Comparison of ENCODE assay signal across 8 cellular contexts in genomic region chr1:153288634-153289275, GRCh38. TPM values are rescaled to one million over a fixed set of nuclear protein-coding genes. Genes with fewer than 3 reads are reported as not detected.
DNase-seq lines count a peak whose midpoint lies in the region; ATAC-seq and TF ChIP-seq lines count a peak whose summit lies in the region.

No MANE protein-coding gene starts in this region.

- 64 to 68% (median 66%) methylated on average over 10 to 11 of the region's 11 CpGs for WGBS in heart left ventricle, 4 donors

- intact Hi-C loops in heart left ventricle (cut with DNase I) = no loop called here

- H3K79me2 ChIP-seq in fibroblast of lung (ENCODE audit: control insufficient read depth, insufficient read depth, low read length) = no peaks in the 10 kb centered on the region

- no peak overlapping the region for H2AFZ ChIP-seq in fibroblast of lung (ENCODE audit: low read length)

- H3K36me3 ChIP-seq in cardiac muscle cell (no peaks in the 10 kb centered on the region), heart left ventricle (no peaks in the 10 kb centered on the region), fibroblast of lung (ENCODE audit: control insufficient read depth, insufficient read depth, low read length) (no peaks in the 10 kb centered on the region)

- H3K27me3 ChIP-seq in cardiac muscle cell = no peaks in the 10 kb centered on the region
- peaks cover 0 to 34% (median 4%) of the 10 kb centered on the region in 9 donors for H3K27me3 ChIP-seq in heart left ventricle
- no peaks in the 10 kb centered on the region for H3K27me3 ChIP-seq in fibroblast of lung (ENCODE audit: control insufficient read depth, insufficient read depth, low read length)

- no peak overlapping the region for H3K4me2 ChIP-seq in fibroblast of lung (ENCODE audit: extremely low read depth, insufficient read depth, low read length)

- ATAC-seq in heart left ventricle = no peak
- ATAC-seq in HG03095 (IDR thresholded peaks at IDR 0.05; ENCODE audit: unreplicated experiment) = no peak
- no peak for ATAC-seq in HG03565 (IDR thresholded peaks at IDR 0.05; ENCODE audit: unreplicated experiment)

- no peak overlapping the region for H3K4me3 ChIP-seq in cardiac muscle cell
- no peak overlapping the region for H3K4me3 ChIP-seq in heart left ventricle
- H3K4me3 ChIP-seq in fibroblast of lung (replicated peaks in 1 of 4; ENCODE audit: control extremely low read depth in 1 of 4, insufficient read depth in 1 of 4, low read depth in 3 of 4, low read length in 4 of 4) = no peak overlapping the region

- H3K9ac ChIP-seq in fibroblast of lung (ENCODE audit: insufficient read depth, low read length) = no peak overlapping the region

- peaks cover 9% of the 10 kb centered on the region for H3K4me1 ChIP-seq in cardiac muscle cell (ENCODE audit: low read depth)
- H3K4me1 ChIP-seq in heart left ventricle = no peaks in the 10 kb centered on the region
- no peaks in the 10 kb centered on the region for H3K4me1 ChIP-seq in fibroblast of lung (ENCODE audit: control insufficient read depth, extremely low read depth, insufficient read depth, low read length)

- TF ChIP-seq POLR2A in heart left ventricle (IDR thresholded peaks at IDR 0.05) = no peak

- DNase-seq in cardiac muscle cell (ENCODE audit: low read depth in 1 of 2, low spot score in 1 of 2) (peak in 1 of 2 donors; percentile 2), heart left ventricle (no peak), OCI-M1 (lab: John Stamatoyannopoulos, UW) (peak; percentile 67), fibroblast of lung (ENCODE audit: low read depth in 2 of 2) (no peak), ureter (ENCODE audit: low spot score) (peak; percentile 54), DMS79 treated with DMSO at 0.1 percent for 48 hours (lab: John Stamatoyannopoulos, UW) (no peak)

- H3K27ac ChIP-seq in cardiac muscle cell (no peak overlapping the region), heart left ventricle (no peak overlapping the region), fibroblast of lung (ENCODE audit: insufficient read depth, low read length) (no peak overlapping the region)

- peak; percentile 36 for TF ChIP-seq CTCF in cardiac muscle cell (IDR thresholded peaks at IDR 0.05; ENCODE audit: low read depth, low read length)
- peak in 4 of 12 donors; percentile 8 to 37 (median 18) for TF ChIP-seq CTCF in heart left ventricle (IDR thresholded peaks at IDR 0.05)
- TF ChIP-seq CTCF in fibroblast of lung (conservative IDR thresholded peaks at IDR 0.05 in 1 of 2, IDR thresholded peaks at IDR 0.05 in 1 of 2; ENCODE audit: low read depth in 1 of 2, low read length in 2 of 2) = peak; percentile 12 to 16

- H3K9me3 ChIP-seq in cardiac muscle cell (ENCODE audit: low read depth) (no peaks in the 10 kb centered on the region), heart left ventricle (no peaks in the 10 kb centered on the region), fibroblast of lung (ENCODE audit: control insufficient read depth, insufficient read depth, low read depth, low read length) (no peaks in the 10 kb centered on the region)

- H4K20me1 ChIP-seq in fibroblast of lung (ENCODE audit: control insufficient read depth, extremely low read depth, insufficient read depth, low read length) = no peaks in the 10 kb centered on the region

RNA-seq across cellular contexts. Expression of gene PGLYRP3, which starts 24.0 kb away (rescaled TPM):
- total RNA-seq in cardiac muscle cell (not detected in 2 replicates), heart left ventricle (not detected), fibroblast of lung (not detected in 2 replicates), ureter (not detected)
- polyA plus RNA-seq in cardiac muscle cell (not detected in 2 replicates), heart left ventricle (not detected), fibroblast of lung (not detected in 2 replicates)
- not detected in 2 replicates for polyA plus RNA-seq in fibroblast of lung (2012)
- polyA minus RNA-seq in fibroblast of lung (ENCODE audit: low replicate concordance) = not detected in 2 replicates

RNA-seq across cellular contexts. Expression of gene LORICRIN, which starts 29.3 kb away (rescaled TPM):
- total RNA-seq in cardiac muscle cell = not detected in 2 replicates
- 0.19 TPM in 1 of 2 replicates, not detected in the other for polyA plus RNA-seq in cardiac muscle cell
- total RNA-seq in heart left ventricle = not detected
- not detected for polyA plus RNA-seq in heart left ventricle
- total RNA-seq in fibroblast of lung = not detected in 2 replicates
- polyA plus RNA-seq in fibroblast of lung = not detected in 2 replicates
- polyA plus RNA-seq in fibroblast of lung (2012) = not detected in 2 replicates
- not detected in 2 replicates for polyA minus RNA-seq in fibroblast of lung (ENCODE audit: low replicate concordance)
- total RNA-seq in ureter = not detected

RNA-seq across cellular contexts. Expression of gene PGLYRP4, which starts 59.9 kb away (rescaled TPM):
- total RNA-seq in cardiac muscle cell (not detected in 2 replicates), heart left ventricle (not detected), fibroblast of lung (not detected in 2 replicates), ureter (0.60 TPM)
- polyA plus RNA-seq in cardiac muscle cell (0.33 TPM in 1 of 2 replicates, not detected in the other), heart left ventricle (not detected), fibroblast of lung (not detected in 2 replicates)
- not detected in 2 replicates for polyA plus RNA-seq in fibroblast of lung (2012)
- not detected in 2 replicates for polyA minus RNA-seq in fibroblast of lung (ENCODE audit: low replicate concordance)

Comparison
In these comparisons a context has a peak if more than half of its experiments do, and no peak if none do; other contexts are left out.
1. DNase-seq: peak in OCI-M1 (single experiment) and ureter (single experiment); none in heart left ventricle (0 of 5), fibroblast of lung (0 of 2) and DMS79 treated with DMSO at 0.1 percent for 48 hours (single experiment).